Comparison of ENCODE assay signal across 8 cellular contexts in genomic region chr1:53367503-53368313, GRCh38. TPM values are rescaled to one million over a fixed set of nuclear protein-coding genes. Genes with fewer than 3 reads are reported as not detected.
A peak's percentile ranks its signal among the peaks of the same experiment; 100 is the strongest.
DNase-seq lines count a peak whose midpoint lies in the region; ATAC-seq and TF ChIP-seq lines count a peak whose summit lies in the region.

No MANE protein-coding gene starts in this region.

- DNase-seq in CD8-positive, alpha-beta T cell: peak in 6 of 7 experiments; percentile 20 to 67 (median 34)
- peak; percentile 28 for DNase-seq in activated CD4-positive, CD25-positive, alpha-beta regulatory T cell treated with anti-CD3 and anti-CD28 coated beads, Interleukin-2, amount 50 U/mL, for 72 hours
- DNase-seq in memory B cell (ENCODE audit: low spot score in 2 of 2) (peak; percentile 27 to 58), mucosa of gallbladder (ENCODE audit: low spot score) (no peak), hepatic stellate cell (ENCODE audit: low spot score) (no peak), HK-2 (ENCODE audit: unreplicated experiment) (no peak)

- ATAC-seq in CD8-positive, alpha-beta T cell: peak; percentile 77
- ATAC-seq in GM19438 (IDR thresholded peaks at IDR 0.05; ENCODE audit: low read depth, unreplicated experiment) (peak; percentile 53), HG03432 (IDR thresholded peaks at IDR 0.05; ENCODE audit: unreplicated experiment) (peak; percentile 91), memory B cell (ENCODE audit: low read depth) (peak; percentile 95)

- H3K4me3 ChIP-seq in CD8-positive, alpha-beta T cell (ENCODE audit: low read depth, low read length): peak overlapping the region; percentile 21

- peaks cover 19% of the 10 kb centered on the region for H3K4me1 ChIP-seq in CD8-positive, alpha-beta T cell (ENCODE audit: insufficient read depth, low read length)

- TF ChIP-seq CTCF in CD8-positive, alpha-beta T cell (IDR thresholded peaks at IDR 0.05): no peak

- no peaks in the 10 kb centered on the region for H3K9me3 ChIP-seq in CD8-positive, alpha-beta T cell (ENCODE audit: low read length)

- no peak overlapping the region for H3K27ac ChIP-seq in CD8-positive, alpha-beta T cell (ENCODE audit: low read depth, low read length)

- no peaks in the 10 kb centered on the region for H3K36me3 ChIP-seq in CD8-positive, alpha-beta T cell (ENCODE audit: insufficient read depth, low read length)

- no peaks in the 10 kb centered on the region for H3K9me3 Mint-ChIP-seq in CD8-positive, alpha-beta T cell
- H3K9me3 Mint-ChIP-seq in memory B cell: no peaks in the 10 kb centered on the region

- no peaks in the 10 kb centered on the region for H3K36me3 Mint-ChIP-seq in CD8-positive, alpha-beta T cell
- H3K36me3 Mint-ChIP-seq in memory B cell: peaks cover 23% of the 10 kb centered on the region

- peak overlapping the region; percentile 92 for H3K27ac Mint-ChIP-seq in CD8-positive, alpha-beta T cell
- H3K27ac Mint-ChIP-seq in memory B cell: peak overlapping the region; percentile 94

- peak overlapping the region; percentile 87 for H3K4me3 Mint-ChIP-seq in CD8-positive, alpha-beta T cell
- H3K4me3 Mint-ChIP-seq in memory B cell: peak overlapping the region; percentile 98

- H3K27me3 ChIP-seq in CD8-positive, alpha-beta T cell (ENCODE audit: insufficient read depth, low read length): no peaks in the 10 kb centered on the region

- no peaks in the 10 kb centered on the region for H3K27me3 Mint-ChIP-seq in CD8-positive, alpha-beta T cell (ENCODE audit: low read depth)
- H3K27me3 Mint-ChIP-seq in memory B cell: no peaks in the 10 kb centered on the region

- intact Hi-C loops in CD8-positive, alpha-beta T cell (cut with DNase I, micrococcal nuclease): loop anchor here in 1 of 2 experiments (5.0 kb wide), 1 partner anchor 40 kb away; the partner anchor contains the start of gene LRP8

- CTCF ChIA-PET in CD8-positive, alpha-beta T cell (lab: Charles Lee): interaction anchor here (0.8 to 2.6 kb wide), 3 partner anchors 25 to 89 kb away, joined by 3 to 11 read pairs (median 3); no protein-coding TSS in a partner anchor

- POLR2A ChIA-PET in CD8-positive, alpha-beta T cell (lab: Charles Lee): interaction anchor here (1.7 kb wide), 1 partner anchor 41 kb away, joined by 4 read pairs; no protein-coding TSS in a partner anchor

- H3K4me1 Mint-ChIP-seq in CD8-positive, alpha-beta T cell (ENCODE audit: low read depth): peaks cover 26% of the 10 kb centered on the region
- peaks cover 39% of the 10 kb centered on the region for H3K4me1 Mint-ChIP-seq in memory B cell

RNA-seq across cellular contexts. Expression of gene LRP8, which starts 39.8 kb away (rescaled TPM):
- 1 to 10 TPM; 7.8 to 8.9 TPM for total RNA-seq in CD8-positive, alpha-beta T cell
- total RNA-seq in mucosa of gallbladder: 3.5 TPM

Comparison
In these comparisons a context has a peak if more than half of its experiments do, and no peak if none do; other contexts are left out.
1. DNase-seq: peak in CD8-positive, alpha-beta T cell (6 of 7), activated CD4-positive, CD25-positive, alpha-beta regulatory T cell treated with anti-CD3 and anti-CD28 coated beads, Interleukin-2, amount 50 U/mL, for 72 hours (single experiment) and memory B cell (2 of 2); none in mucosa of gallbladder (single experiment), hepatic stellate cell (single experiment) and HK-2 (single experiment).
2. Peak in every context shown above with its lines, with median percentiles within 50 percentile points of each other: ATAC-seq.